ENCODE assay signal across 16 cellular contexts in the genomic region with DNA sequence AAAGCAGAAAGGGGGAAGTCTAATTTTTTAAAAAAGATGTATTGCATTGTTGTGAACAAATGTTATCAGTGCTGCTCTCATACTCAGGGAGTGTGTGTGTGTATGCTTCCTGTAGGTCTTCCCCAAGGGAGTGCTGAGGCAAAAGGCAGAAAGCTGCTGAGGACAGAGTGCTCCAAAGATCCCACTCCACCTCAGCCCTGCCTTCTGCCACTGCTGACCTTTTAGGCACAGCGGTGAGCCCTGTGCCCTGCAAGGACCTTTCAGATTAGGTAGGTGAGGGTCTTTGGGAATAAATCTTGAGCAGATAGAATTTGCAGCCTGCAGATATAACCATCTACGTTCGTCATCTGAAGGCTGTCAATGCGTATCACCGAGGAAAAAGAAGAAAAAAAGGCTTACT.
"Had no signal": no experiment of that assay in that cellular context is flagged by ENCODE, and none has a peak within 500 bp of the region (broad histone marks: within the 10 kb centered on the region; RNA-seq: fewer than 3 reads in every experiment).

No MANE protein-coding gene starts in this region.

- H3K4me1 ChIP-seq: gastroesophageal sphincter, left lung, thyroid gland, uterus had no signal

- H3K9me3 ChIP-seq: gastroesophageal sphincter, left lung, thyroid gland, uterus had no signal

- H3K27ac Mint-ChIP-seq: activated CD8-positive, alpha-beta memory T cell treated with anti-CD3 and anti-CD28 coated beads, Interleukin-2, amount 10 ng/mL, durations not matched to agents 7 days and 5 days; activated naive CD8-positive, alpha-beta T cell; activated T-cell treated with anti-CD3 and anti-CD28 coated beads, Interleukin-2, amount 50 U/mL, for 24 hours; effector memory CD8-positive, alpha-beta T cell; nephron progenitor cell had no signal

- H3K4me1 Mint-ChIP-seq: activated CD8-positive, alpha-beta memory T cell treated with anti-CD3 and anti-CD28 coated beads, Interleukin-2, amount 10 ng/mL, durations not matched to agents 7 days and 5 days had no signal

- H3K9me3 Mint-ChIP-seq: activated T-cell treated with anti-CD3 and anti-CD28 coated beads, Interleukin-2, amount 50 U/mL, for 24 hours; nephron progenitor cell had no signal

- H3K27me3 Mint-ChIP-seq: activated CD8-positive, alpha-beta memory T cell treated with anti-CD3 and anti-CD28 coated beads, Interleukin-2, amount 10 ng/mL, durations not matched to agents 7 days and 5 days; activated naive CD8-positive, alpha-beta T cell; activated T-cell treated with anti-CD3 and anti-CD28 coated beads, Interleukin-2, amount 50 U/mL, for 24 hours; effector memory CD8-positive, alpha-beta T cell had no signal

- ATAC-seq: activated CD8-positive, alpha-beta memory T cell treated with anti-CD3 and anti-CD28 coated beads, Interleukin-2, amount 10 ng/mL, durations not matched to agents 7 days and 5 days; effector memory CD8-positive, alpha-beta T cell; gastroesophageal sphincter had no signal

- DNase-seq: activated CD4-positive, alpha-beta T cell treated with anti-CD3 and anti-CD28 coated beads, Interleukin-2, amount 50 U/mL, for 4 hours; activated CD4-positive, CD25-positive, alpha-beta regulatory T cell treated with anti-CD3 and anti-CD28 coated beads, Interleukin-2, amount 50 U/mL, for 72 hours; activated CD8-positive, alpha-beta memory T cell treated with anti-CD3 and anti-CD28 coated beads, Interleukin-2, amount 10 ng/mL, durations not matched to agents 7 days and 5 days; activated effector memory CD4-positive, alpha-beta T cell treated with anti-CD3 and anti-CD28 coated beads, Interleukin-2, amount 50 U/mL, for 16 hours; activated T-cell treated with anti-CD3 and anti-CD28 coated beads, Interleukin-2, amount 50 U/mL, for 24 hours; brain microvascular endothelial cell; effector memory CD8-positive, alpha-beta T cell; islet precursor cell; left lung; mesenchymal stem cell; nephron progenitor cell; uterus had no signal

- H3K27ac ChIP-seq: brain microvascular endothelial cell, gastroesophageal sphincter, left lung, skin epidermis, thyroid gland, uterus had no signal

- H3K27me3 ChIP-seq: brain microvascular endothelial cell had no signal

- H3K36me3 Mint-ChIP-seq: activated CD8-positive, alpha-beta memory T cell treated with anti-CD3 and anti-CD28 coated beads, Interleukin-2, amount 10 ng/mL, durations not matched to agents 7 days and 5 days; activated naive CD8-positive, alpha-beta T cell had no signal

- H3K4me3 ChIP-seq: gastroesophageal sphincter, left lung, skin epidermis, thyroid gland, uterus had no signal

- H3K4me3 Mint-ChIP-seq: activated CD8-positive, alpha-beta memory T cell treated with anti-CD3 and anti-CD28 coated beads, Interleukin-2, amount 10 ng/mL, durations not matched to agents 7 days and 5 days; activated naive CD8-positive, alpha-beta T cell; activated T-cell treated with anti-CD3 and anti-CD28 coated beads, Interleukin-2, amount 50 U/mL, for 24 hours; effector memory CD8-positive, alpha-beta T cell had no signal

- H3K36me3 ChIP-seq: brain microvascular endothelial cell, gastroesophageal sphincter, left lung, thyroid gland, uterus had no signal
